In the genomic region with DNA sequence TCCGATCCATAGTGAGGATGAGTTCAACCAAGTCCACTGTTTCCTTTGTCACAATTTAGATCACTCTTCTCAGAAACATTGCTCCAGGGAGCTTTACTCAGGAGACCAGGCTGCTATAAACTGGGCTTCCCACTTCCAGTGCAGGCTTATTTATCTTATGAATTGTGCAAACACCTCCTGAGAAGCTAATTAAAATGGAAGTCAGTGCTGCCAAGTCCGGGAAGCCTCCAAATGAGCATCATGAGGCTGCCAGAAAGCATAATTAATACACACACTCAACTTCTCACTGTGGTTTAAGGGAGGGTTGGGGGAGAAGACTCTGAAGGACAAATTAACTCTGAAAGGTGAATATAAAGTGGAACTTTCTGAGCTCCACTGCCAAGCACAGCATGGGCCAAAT, we compare ENCODE assay signal across 20 cellular contexts.
"Had no signal": no experiment of that assay in that cellular context is flagged by ENCODE, and none has a peak within 500 bp of the region (broad histone marks: within the 10 kb centered on the region; RNA-seq: fewer than 3 reads in every experiment).

No MANE protein-coding gene starts in this region.

- H3K27ac ChIP-seq: coronary artery, esophagus muscularis mucosa, left lung, neural progenitor cell, vagina, WERI-Rb-1 had no signal

- H3K9ac ChIP-seq: neural progenitor cell had no signal

- H3K4me1 ChIP-seq: esophagus muscularis mucosa, neural progenitor cell, vagina had no signal

- H3K27me3 ChIP-seq: esophagus muscularis mucosa, left lung, neural progenitor cell, vagina had no signal

- DNase-seq: activated CD4-positive, alpha-beta T cell treated with anti-CD3 and anti-CD28 coated beads, Interleukin-2, amount 10 ng/mL, durations not matched to agents 7 days and 5 days; activated CD4-positive, CD25-positive, alpha-beta regulatory T cell treated with anti-CD3 and anti-CD28 coated beads, Interleukin-2, amount 50 U/mL, for 72 hours; activated CD8-positive, alpha-beta memory T cell treated with anti-CD3 and anti-CD28 coated beads, Interleukin-2, amount 10 ng/mL, durations not matched to agents 7 days and 5 days; activated CD8-positive, alpha-beta T cell treated with anti-CD3 and anti-CD28 coated beads for 36 hours; activated gamma-delta T cell; activated T-cell treated with anti-CD3 and anti-CD28 coated beads for 4 hours; aorta; kidney glomerular epithelial cell; left lung; naive thymus-derived CD8-positive, alpha-beta T cell; retina; stimulated activated CD4-positive, alpha-beta T cell treated with anti-CD3 and anti-CD28 coated beads, Interleukin-2, amount 100 ng/mL, for 48 hours; stimulated activated CD8-positive, alpha-beta memory T cell treated with anti-CD3 and anti-CD28 coated beads, Interleukin-4, amount 100 ng/mL, for 48 hours; stimulated activated naive B cell treated with anti-CD40 and anti-IgM and Interleukin-4, amounts not matched to agents 10 μg/mL and 1 μg/mL and 100 μg/mL, for 72 hours; WERI-Rb-1 had no signal

- H3K4me3 ChIP-seq: coronary artery, esophagus muscularis mucosa, left lung, lung, neural progenitor cell, vagina had no signal

- H3K9me3 ChIP-seq: esophagus muscularis mucosa had no signal

- H3K36me3 ChIP-seq: esophagus muscularis mucosa, left lung, neural progenitor cell, vagina, WERI-Rb-1 had no signal
